11 cellular contexts compared by ENCODE assay signal in the genomic region with DNA sequence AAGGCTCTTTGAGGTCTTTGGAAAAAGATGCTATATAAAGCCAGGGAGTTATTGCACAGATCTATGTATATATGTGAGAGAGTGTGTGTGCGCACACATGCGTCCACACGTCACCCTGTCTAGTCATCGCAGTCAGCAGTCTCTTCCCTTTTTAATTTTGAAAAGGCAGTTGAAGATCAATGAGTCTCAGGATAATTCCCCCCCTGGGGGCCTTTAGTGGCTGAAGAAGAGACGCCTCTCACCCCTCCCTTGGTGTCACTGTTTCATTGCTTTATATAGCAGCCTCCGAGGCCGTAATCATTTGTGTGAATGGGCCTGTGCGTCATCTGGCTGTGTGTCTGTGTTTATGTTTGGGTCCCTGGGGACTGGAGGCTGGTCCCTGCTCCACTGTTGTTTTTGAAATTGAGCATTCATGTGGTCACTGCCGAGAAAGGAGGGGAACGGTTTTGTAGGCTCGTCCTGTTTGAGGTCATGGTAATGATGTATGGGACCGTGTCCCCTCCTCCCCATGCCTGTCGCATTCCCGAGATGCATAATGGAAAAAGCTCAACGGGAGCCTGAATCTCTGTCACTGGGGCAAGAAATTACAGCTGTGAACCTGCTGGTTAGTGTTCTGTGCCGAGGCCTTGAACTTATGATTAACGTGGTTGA.
DNase-seq lines count a peak whose midpoint lies in the region; ATAC-seq and TF ChIP-seq lines count a peak whose summit lies in the region.
"Had no signal": no experiment of that assay in that cellular context is flagged by ENCODE, and none has a peak within 500 bp of the region (broad histone marks: within the 10 kb centered on the region; RNA-seq: fewer than 3 reads in every experiment).

No MANE protein-coding gene starts in this region.

- TF ChIP-seq RAD21 in neural cell (conservative IDR thresholded peaks at IDR 0.05): no peak

- H3K36me3 ChIP-seq in neural cell (ENCODE audit: insufficient read depth, low read length): no peaks in the 10 kb centered on the region

- H3K27ac ChIP-seq in neural cell (ENCODE audit: low read length): no peak overlapping the region

- no peaks in the 10 kb centered on the region for H3K27me3 ChIP-seq in neural cell (ENCODE audit: insufficient read depth, low read depth, low read length)

- no peaks in the 10 kb centered on the region for H3F3A ChIP-seq in neural cell (ENCODE audit: insufficient read depth, low read length, poor library complexity, severe bottlenecking)

- ATAC-seq in esophagus mucosa (peak; percentile 11), GM21717 (IDR thresholded peaks at IDR 0.05; ENCODE audit: unreplicated experiment) (no peak), HG02588 (IDR thresholded peaks at IDR 0.05; ENCODE audit: unreplicated experiment) (no peak)
- ATAC-seq: activated CD8-positive, alpha-beta memory T cell treated with anti-CD3 and anti-CD28 coated beads, Interleukin-2, amount 10 ng/mL, durations not matched to agents 7 days and 5 days; left colon had no signal

- no peaks in the 10 kb centered on the region for H3K9me2 ChIP-seq in neural cell (ENCODE audit: insufficient read depth, low read length)

- H3K9me3 ChIP-seq in neural cell (ENCODE audit: low read length): peaks cover 9% of the 10 kb centered on the region

- no peak overlapping the region for H3K9ac ChIP-seq in neural cell (ENCODE audit: low read length)

- H3K79me2 ChIP-seq in neural cell (replicated peaks; ENCODE audit: insufficient read depth, low read length): no peaks in the 10 kb centered on the region

- no peak overlapping the region for H3K4me3 ChIP-seq in neural cell (ENCODE audit: low read length)

- H3K4me2 ChIP-seq in neural cell (ENCODE audit: low read length): no peak overlapping the region

- H2AFZ ChIP-seq in neural cell (ENCODE audit: low read depth, low read length): no peak overlapping the region

- no peak for TF ChIP-seq CTCF in neural cell (IDR thresholded peaks at IDR 0.05; ENCODE audit: poor library complexity, severe bottlenecking)

- TF ChIP-seq EP300 in neural cell (conservative IDR thresholded peaks at IDR 0.05; ENCODE audit: poor library complexity, severe bottlenecking): no peak

- H4K20me1 ChIP-seq in neural cell (ENCODE audit: insufficient read depth): no peaks in the 10 kb centered on the region

- DNase-seq in COR-L47 (lab: John Stamatoyannopoulos, UW) (peak; percentile 29), NCI-H460 (ENCODE audit: extremely low read depth, low read depth) (peak; percentile 58), NCI-H1105 (lab: John Stamatoyannopoulos, UW) (no peak), D341Med (ENCODE audit: low spot score) (no peak)
- DNase-seq: activated CD8-positive, alpha-beta memory T cell treated with anti-CD3 and anti-CD28 coated beads, Interleukin-2, amount 10 ng/mL, durations not matched to agents 7 days and 5 days; left colon; stimulated activated CD4-positive, alpha-beta T cell treated with anti-CD3 and anti-CD28 coated beads, Interleukin-2, amount 100 ng/mL, for 48 hours had no signal

TF ChIP-seq in neural cell, 6 proteins besides CTCF, POLR2A, EP300 and RAD21:
- TF ChIP-seq MXI1 (conservative IDR thresholded peaks at IDR 0.05; ENCODE audit: poor library complexity, severe bottlenecking): no peak
- TF ChIP-seq POLR2AphosphoS5 (IDR thresholded peaks at IDR 0.05): peak; percentile 16
- no peak for TF ChIP-seq EZH2 (IDR thresholded peaks at IDR 0.05; ENCODE audit: borderline replicate concordance, insufficient read depth, low read length, poor library complexity, severe bottlenecking)

Comparison
In these comparisons a context has a peak if more than half of its experiments do, and no peak if none do; other contexts are left out.
1. DNase-seq: peak in COR-L47 (single experiment) and NCI-H460 (single experiment); none in NCI-H1105 (single experiment) and D341Med (single experiment).